In the genomic region with DNA sequence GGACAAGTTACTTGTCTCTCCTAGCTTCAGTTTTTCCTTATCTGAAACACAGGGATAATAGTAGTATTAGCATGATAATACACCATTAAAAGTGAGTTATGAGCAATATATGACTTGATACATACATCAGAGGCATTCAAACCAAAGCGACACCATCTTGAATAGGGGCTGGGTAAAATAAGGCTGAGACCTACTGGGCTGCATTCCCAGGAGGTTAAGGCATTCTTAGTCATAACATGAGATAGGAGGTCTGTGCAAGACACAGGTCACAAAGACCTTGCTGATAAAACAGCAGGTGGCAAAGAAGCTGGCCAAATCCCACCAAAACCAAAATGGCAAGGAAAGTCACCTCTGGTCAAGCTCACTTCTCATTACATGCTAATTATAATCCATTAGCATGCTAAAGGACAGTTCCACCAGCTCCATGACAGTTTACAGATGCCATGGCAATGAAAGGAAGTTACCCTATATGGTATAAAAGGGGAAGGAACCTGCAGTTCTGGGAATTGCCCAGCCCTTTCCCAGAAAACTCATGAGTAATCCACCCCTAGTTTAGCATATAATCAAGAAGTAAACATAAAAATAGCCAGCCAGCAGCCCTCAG, we compare ENCODE assay signal across 1 cellular context.
TF ChIP-seq lines count a peak whose summit lies in the region.

No MANE protein-coding gene starts in this region.

TF ChIP-seq in K562, 482 proteins besides CTCF, POLR2A, EP300 and RAD21 (continued from another document and continues in another):
- TF ChIP-seq, protein P1, sequence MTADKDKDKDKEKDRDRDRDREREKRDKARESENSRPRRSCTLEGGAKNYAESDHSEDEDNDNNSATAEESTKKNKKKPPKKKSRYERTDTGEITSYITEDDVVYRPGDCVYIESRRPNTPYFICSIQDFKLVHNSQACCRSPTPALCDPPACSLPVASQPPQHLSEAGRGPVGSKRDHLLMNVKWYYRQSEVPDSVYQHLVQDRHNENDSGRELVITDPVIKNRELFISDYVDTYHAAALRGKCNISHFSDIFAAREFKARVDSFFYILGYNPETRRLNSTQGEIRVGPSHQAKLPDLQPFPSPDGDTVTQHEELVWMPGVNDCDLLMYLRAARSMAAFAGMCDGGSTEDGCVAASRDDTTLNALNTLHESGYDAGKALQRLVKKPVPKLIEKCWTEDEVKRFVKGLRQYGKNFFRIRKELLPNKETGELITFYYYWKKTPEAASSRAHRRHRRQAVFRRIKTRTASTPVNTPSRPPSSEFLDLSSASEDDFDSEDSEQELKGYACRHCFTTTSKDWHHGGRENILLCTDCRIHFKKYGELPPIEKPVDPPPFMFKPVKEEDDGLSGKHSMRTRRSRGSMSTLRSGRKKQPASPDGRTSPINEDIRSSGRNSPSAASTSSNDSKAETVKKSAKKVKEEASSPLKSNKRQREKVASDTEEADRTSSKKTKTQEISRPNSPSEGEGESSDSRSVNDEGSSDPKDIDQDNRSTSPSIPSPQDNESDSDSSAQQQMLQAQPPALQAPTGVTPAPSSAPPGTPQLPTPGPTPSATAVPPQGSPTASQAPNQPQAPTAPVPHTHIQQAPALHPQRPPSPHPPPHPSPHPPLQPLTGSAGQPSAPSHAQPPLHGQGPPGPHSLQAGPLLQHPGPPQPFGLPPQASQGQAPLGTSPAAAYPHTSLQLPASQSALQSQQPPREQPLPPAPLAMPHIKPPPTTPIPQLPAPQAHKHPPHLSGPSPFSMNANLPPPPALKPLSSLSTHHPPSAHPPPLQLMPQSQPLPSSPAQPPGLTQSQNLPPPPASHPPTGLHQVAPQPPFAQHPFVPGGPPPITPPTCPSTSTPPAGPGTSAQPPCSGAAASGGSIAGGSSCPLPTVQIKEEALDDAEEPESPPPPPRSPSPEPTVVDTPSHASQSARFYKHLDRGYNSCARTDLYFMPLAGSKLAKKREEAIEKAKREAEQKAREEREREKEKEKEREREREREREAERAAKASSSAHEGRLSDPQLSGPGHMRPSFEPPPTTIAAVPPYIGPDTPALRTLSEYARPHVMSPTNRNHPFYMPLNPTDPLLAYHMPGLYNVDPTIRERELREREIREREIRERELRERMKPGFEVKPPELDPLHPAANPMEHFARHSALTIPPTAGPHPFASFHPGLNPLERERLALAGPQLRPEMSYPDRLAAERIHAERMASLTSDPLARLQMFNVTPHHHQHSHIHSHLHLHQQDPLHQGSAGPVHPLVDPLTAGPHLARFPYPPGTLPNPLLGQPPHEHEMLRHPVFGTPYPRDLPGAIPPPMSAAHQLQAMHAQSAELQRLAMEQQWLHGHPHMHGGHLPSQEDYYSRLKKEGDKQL (CRISPR knock-in tag; IDR thresholded peaks at IDR 0.05; ENCODE audit: borderline replicate concordance) = no peak
- TF ChIP-seq, protein P2, sequence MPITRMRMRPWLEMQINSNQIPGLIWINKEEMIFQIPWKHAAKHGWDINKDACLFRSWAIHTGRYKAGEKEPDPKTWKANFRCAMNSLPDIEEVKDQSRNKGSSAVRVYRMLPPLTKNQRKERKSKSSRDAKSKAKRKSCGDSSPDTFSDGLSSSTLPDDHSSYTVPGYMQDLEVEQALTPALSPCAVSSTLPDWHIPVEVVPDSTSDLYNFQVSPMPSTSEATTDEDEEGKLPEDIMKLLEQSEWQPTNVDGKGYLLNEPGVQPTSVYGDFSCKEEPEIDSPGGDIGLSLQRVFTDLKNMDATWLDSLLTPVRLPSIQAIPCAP (CRISPR knock-in tag; IDR thresholded peaks at IDR 0.05; ENCODE audit: borderline replicate concordance) = no peak
- TF ChIP-seq ESRRB (CRISPR knock-in tag; IDR thresholded peaks at IDR 0.05; ENCODE audit: borderline replicate concordance) = no peak
- no peak for TF ChIP-seq BRD9 (IDR thresholded peaks at IDR 0.05; ENCODE audit: low read depth, partially characterized antibody)
- TF ChIP-seq ZNF785 (CRISPR knock-in tag; IDR thresholded peaks at IDR 0.05) = no peak
- TF ChIP-seq HNRNPH1 (optimal IDR thresholded peaks at IDR 0.05; ENCODE audit: low read depth, low read length) = no peak
- TF ChIP-seq, protein P3, sequence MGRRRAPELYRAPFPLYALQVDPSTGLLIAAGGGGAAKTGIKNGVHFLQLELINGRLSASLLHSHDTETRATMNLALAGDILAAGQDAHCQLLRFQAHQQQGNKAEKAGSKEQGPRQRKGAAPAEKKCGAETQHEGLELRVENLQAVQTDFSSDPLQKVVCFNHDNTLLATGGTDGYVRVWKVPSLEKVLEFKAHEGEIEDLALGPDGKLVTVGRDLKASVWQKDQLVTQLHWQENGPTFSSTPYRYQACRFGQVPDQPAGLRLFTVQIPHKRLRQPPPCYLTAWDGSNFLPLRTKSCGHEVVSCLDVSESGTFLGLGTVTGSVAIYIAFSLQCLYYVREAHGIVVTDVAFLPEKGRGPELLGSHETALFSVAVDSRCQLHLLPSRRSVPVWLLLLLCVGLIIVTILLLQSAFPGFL (CRISPR knock-in tag; IDR thresholded peaks at IDR 0.05) = no peak
- TF ChIP-seq MECOM (CRISPR knock-in tag; IDR thresholded peaks at IDR 0.05) = peak; percentile 65
- no peak for TF ChIP-seq CHD4 (IDR thresholded peaks at IDR 0.05; ENCODE audit: insufficient read depth, insufficient replicate concordance, low read depth, low read length, poor library complexity, severe bottlenecking)
- peak; percentile 94 for TF ChIP-seq PYGO2 (tag; IDR thresholded peaks at IDR 0.05)
- no peak for TF ChIP-seq ZZZ3 (IDR thresholded peaks at IDR 0.05)
- TF ChIP-seq KLF13 (tag; IDR thresholded peaks at IDR 0.05; ENCODE audit: borderline replicate concordance, low read depth) = 0 out of 2 replicates have a peak, but pooled peaks have one; percentile 21
- TF ChIP-seq DIDO1 (tag; IDR thresholded peaks at IDR 0.05; ENCODE audit: low read depth) = peak; percentile 68; the same call in 1 of the 2 replicates
- no peak for TF ChIP-seq PHTF2 (CRISPR knock-in tag; IDR thresholded peaks at IDR 0.05)
- peak; percentile 84; the same call in 1 of the 2 replicates for TF ChIP-seq E2F3 (CRISPR knock-in tag; IDR thresholded peaks at IDR 0.05)
- TF ChIP-seq ZNF444 (CRISPR knock-in tag; IDR thresholded peaks at IDR 0.05) = peak; percentile 91
- TF ChIP-seq, protein P4, sequence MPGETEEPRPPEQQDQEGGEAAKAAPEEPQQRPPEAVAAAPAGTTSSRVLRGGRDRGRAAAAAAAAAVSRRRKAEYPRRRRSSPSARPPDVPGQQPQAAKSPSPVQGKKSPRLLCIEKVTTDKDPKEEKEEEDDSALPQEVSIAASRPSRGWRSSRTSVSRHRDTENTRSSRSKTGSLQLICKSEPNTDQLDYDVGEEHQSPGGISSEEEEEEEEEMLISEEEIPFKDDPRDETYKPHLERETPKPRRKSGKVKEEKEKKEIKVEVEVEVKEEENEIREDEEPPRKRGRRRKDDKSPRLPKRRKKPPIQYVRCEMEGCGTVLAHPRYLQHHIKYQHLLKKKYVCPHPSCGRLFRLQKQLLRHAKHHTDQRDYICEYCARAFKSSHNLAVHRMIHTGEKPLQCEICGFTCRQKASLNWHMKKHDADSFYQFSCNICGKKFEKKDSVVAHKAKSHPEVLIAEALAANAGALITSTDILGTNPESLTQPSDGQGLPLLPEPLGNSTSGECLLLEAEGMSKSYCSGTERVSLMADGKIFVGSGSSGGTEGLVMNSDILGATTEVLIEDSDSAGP (CRISPR knock-in tag; IDR thresholded peaks at IDR 0.05) = no peak
- TF ChIP-seq, protein P5, sequence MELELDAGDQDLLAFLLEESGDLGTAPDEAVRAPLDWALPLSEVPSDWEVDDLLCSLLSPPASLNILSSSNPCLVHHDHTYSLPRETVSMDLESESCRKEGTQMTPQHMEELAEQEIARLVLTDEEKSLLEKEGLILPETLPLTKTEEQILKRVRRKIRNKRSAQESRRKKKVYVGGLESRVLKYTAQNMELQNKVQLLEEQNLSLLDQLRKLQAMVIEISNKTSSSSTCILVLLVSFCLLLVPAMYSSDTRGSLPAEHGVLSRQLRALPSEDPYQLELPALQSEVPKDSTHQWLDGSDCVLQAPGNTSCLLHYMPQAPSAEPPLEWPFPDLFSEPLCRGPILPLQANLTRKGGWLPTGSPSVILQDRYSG (tag; conservative IDR thresholded peaks at IDR 0.05; ENCODE audit: low read depth) = peak; percentile 98
- TF ChIP-seq, protein P6, sequence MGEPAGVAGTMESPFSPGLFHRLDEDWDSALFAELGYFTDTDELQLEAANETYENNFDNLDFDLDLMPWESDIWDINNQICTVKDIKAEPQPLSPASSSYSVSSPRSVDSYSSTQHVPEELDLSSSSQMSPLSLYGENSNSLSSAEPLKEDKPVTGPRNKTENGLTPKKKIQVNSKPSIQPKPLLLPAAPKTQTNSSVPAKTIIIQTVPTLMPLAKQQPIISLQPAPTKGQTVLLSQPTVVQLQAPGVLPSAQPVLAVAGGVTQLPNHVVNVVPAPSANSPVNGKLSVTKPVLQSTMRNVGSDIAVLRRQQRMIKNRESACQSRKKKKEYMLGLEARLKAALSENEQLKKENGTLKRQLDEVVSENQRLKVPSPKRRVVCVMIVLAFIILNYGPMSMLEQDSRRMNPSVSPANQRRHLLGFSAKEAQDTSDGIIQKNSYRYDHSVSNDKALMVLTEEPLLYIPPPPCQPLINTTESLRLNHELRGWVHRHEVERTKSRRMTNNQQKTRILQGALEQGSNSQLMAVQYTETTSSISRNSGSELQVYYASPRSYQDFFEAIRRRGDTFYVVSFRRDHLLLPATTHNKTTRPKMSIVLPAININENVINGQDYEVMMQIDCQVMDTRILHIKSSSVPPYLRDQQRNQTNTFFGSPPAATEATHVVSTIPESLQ (CRISPR knock-in tag; IDR thresholded peaks at IDR 0.05) = no peak
- TF ChIP-seq ZNF830 (CRISPR knock-in tag; IDR thresholded peaks at IDR 0.05) = no peak
- TF ChIP-seq, protein P7, sequence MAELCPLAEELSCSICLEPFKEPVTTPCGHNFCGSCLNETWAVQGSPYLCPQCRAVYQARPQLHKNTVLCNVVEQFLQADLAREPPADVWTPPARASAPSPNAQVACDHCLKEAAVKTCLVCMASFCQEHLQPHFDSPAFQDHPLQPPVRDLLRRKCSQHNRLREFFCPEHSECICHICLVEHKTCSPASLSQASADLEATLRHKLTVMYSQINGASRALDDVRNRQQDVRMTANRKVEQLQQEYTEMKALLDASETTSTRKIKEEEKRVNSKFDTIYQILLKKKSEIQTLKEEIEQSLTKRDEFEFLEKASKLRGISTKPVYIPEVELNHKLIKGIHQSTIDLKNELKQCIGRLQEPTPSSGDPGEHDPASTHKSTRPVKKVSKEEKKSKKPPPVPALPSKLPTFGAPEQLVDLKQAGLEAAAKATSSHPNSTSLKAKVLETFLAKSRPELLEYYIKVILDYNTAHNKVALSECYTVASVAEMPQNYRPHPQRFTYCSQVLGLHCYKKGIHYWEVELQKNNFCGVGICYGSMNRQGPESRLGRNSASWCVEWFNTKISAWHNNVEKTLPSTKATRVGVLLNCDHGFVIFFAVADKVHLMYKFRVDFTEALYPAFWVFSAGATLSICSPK (IDR thresholded peaks at IDR 0.05; ENCODE audit: borderline replicate concordance) = no peak
- no peak for TF ChIP-seq FUS (optimal IDR thresholded peaks at IDR 0.05; ENCODE audit: low read depth, low read length)
- no peak for TF ChIP-seq ZNF408 (CRISPR knock-in tag; IDR thresholded peaks at IDR 0.05; ENCODE audit: low read depth)
- TF ChIP-seq, protein P8, sequence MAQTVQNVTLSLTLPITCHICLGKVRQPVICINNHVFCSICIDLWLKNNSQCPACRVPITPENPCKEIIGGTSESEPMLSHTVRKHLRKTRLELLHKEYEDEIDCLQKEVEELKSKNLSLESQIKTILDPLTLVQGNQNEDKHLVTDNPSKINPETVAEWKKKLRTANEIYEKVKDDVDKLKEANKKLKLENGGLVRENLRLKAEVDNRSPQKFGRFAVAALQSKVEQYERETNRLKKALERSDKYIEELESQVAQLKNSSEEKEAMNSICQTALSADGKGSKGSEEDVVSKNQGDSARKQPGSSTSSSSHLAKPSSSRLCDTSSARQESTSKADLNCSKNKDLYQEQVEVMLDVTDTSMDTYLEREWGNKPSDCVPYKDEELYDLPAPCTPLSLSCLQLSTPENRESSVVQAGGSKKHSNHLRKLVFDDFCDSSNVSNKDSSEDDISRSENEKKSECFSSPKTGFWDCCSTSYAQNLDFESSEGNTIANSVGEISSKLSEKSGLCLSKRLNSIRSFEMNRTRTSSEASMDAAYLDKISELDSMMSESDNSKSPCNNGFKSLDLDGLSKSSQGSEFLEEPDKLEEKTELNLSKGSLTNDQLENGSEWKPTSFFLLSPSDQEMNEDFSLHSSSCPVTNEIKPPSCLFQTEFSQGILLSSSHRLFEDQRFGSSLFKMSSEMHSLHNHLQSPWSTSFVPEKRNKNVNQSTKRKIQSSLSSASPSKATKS (CRISPR knock-in tag; IDR thresholded peaks at IDR 0.05) = no peak
- TF ChIP-seq NBN (IDR thresholded peaks at IDR 0.05; ENCODE audit: low read depth) = no peak
- TF ChIP-seq, protein P9, sequence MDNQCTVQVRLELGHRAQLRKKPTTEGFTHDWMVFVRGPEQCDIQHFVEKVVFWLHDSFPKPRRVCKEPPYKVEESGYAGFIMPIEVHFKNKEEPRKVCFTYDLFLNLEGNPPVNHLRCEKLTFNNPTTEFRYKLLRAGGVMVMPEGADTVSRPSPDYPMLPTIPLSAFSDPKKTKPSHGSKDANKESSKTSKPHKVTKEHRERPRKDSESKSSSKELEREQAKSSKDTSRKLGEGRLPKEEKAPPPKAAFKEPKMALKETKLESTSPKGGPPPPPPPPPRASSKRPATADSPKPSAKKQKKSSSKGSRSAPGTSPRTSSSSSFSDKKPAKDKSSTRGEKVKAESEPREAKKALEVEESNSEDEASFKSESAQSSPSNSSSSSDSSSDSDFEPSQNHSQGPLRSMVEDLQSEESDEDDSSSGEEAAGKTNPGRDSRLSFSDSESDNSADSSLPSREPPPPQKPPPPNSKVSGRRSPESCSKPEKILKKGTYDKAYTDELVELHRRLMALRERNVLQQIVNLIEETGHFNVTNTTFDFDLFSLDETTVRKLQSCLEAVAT (IDR thresholded peaks at IDR 0.05) = no peak
- TF ChIP-seq, protein P10, sequence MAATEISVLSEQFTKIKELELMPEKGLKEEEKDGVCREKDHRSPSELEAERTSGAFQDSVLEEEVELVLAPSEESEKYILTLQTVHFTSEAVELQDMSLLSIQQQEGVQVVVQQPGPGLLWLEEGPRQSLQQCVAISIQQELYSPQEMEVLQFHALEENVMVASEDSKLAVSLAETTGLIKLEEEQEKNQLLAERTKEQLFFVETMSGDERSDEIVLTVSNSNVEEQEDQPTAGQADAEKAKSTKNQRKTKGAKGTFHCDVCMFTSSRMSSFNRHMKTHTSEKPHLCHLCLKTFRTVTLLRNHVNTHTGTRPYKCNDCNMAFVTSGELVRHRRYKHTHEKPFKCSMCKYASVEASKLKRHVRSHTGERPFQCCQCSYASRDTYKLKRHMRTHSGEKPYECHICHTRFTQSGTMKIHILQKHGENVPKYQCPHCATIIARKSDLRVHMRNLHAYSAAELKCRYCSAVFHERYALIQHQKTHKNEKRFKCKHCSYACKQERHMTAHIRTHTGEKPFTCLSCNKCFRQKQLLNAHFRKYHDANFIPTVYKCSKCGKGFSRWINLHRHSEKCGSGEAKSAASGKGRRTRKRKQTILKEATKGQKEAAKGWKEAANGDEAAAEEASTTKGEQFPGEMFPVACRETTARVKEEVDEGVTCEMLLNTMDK (IDR thresholded peaks at IDR 0.05; ENCODE audit: borderline replicate concordance, insufficient read depth, low read depth, low read length, poor library complexity, severe bottlenecking) = no peak
- TF ChIP-seq TFAM (CRISPR knock-in tag; conservative IDR thresholded peaks at IDR 0.05) = no peak
- no peak for TF ChIP-seq POLR2G (IDR thresholded peaks at IDR 0.05; ENCODE audit: low read depth, low read length)
- peak; percentile 41; the same call in 1 of the 2 replicates for TF ChIP-seq BRD4 (IDR thresholded peaks at IDR 0.05)
- 0 out of 2 replicates have a peak, but pooled peaks have one; percentile 43 for TF ChIP-seq SMARCA4 (IDR thresholded peaks at IDR 0.05)
